1 cellular context compared by ENCODE assay signal in genomic region chr17:75481194-75482059, GRCh38.
TF ChIP-seq lines count a peak whose summit lies in the region.

No MANE protein-coding gene starts in this region.

TF ChIP-seq in GM23338, 12 proteins besides CTCF, POLR2A, EP300 and RAD21 (continued from another document):
- TF ChIP-seq ZNF462 (CRISPR knock-in tag; IDR thresholded peaks at IDR 0.05) (no peak), POLR2AphosphoS5 (IDR thresholded peaks at IDR 0.05; ENCODE audit: low read depth) (no peak), ETS1 (IDR thresholded peaks at IDR 0.05) (no peak), JUNB (IDR thresholded peaks at IDR 0.05; ENCODE audit: unreplicated experiment) (no peak)
- TF ChIP-seq, protein P1, sequence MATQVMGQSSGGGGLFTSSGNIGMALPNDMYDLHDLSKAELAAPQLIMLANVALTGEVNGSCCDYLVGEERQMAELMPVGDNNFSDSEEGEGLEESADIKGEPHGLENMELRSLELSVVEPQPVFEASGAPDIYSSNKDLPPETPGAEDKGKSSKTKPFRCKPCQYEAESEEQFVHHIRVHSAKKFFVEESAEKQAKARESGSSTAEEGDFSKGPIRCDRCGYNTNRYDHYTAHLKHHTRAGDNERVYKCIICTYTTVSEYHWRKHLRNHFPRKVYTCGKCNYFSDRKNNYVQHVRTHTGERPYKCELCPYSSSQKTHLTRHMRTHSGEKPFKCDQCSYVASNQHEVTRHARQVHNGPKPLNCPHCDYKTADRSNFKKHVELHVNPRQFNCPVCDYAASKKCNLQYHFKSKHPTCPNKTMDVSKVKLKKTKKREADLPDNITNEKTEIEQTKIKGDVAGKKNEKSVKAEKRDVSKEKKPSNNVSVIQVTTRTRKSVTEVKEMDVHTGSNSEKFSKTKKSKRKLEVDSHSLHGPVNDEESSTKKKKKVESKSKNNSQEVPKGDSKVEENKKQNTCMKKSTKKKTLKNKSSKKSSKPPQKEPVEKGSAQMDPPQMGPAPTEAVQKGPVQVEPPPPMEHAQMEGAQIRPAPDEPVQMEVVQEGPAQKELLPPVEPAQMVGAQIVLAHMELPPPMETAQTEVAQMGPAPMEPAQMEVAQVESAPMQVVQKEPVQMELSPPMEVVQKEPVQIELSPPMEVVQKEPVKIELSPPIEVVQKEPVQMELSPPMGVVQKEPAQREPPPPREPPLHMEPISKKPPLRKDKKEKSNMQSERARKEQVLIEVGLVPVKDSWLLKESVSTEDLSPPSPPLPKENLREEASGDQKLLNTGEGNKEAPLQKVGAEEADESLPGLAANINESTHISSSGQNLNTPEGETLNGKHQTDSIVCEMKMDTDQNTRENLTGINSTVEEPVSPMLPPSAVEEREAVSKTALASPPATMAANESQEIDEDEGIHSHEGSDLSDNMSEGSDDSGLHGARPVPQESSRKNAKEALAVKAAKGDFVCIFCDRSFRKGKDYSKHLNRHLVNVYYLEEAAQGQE (IDR thresholded peaks at IDR 0.05; ENCODE audit: unreplicated experiment): no peak
